ENCODE assay signal across 8 cellular contexts in genomic region chr14:95156153-95156764, GRCh38. TPM values are rescaled to one million over a fixed set of nuclear protein-coding genes. Genes with fewer than 3 reads are reported as not detected.
DNase-seq lines count a peak whose midpoint lies in the region; ATAC-seq, FAIRE-seq and TF ChIP-seq lines count a peak whose summit lies in the region.

No MANE protein-coding gene starts in this region.

- peak overlapping the region; percentile 45; the same call in 1 of the 2 replicates for H3K27ac ChIP-seq in ACC112 (ENCODE audit: low read depth, low read length)
- H3K27ac ChIP-seq in esophagus muscularis mucosa (replicated peaks in 1 of 4) = peak overlapping the region; percentile 95 to 97 (median 96)
- H3K27ac ChIP-seq in ovary = peak overlapping the region; percentile 91 to 93

- H3K4me3 ChIP-seq in ACC112 (ENCODE audit: low read depth, low read length) = peak overlapping the region; percentile 76
- H3K4me3 ChIP-seq in esophagus muscularis mucosa = peak overlapping the region; percentile 71 to 96 (median 82)
- peak overlapping the region; percentile 91 for H3K4me3 ChIP-seq in ovary

- intact Hi-C loops in esophagus muscularis mucosa (cut with DNase I) = no loop called here
- intact Hi-C loops in ovary (cut with DNase I) = loop anchor here in 1 of 4 donors (5.0 kb wide), 1 partner anchor 376 kb away; no protein-coding TSS in a partner anchor

- peaks cover 20% of the 10 kb centered on the region for H3K4me1 ChIP-seq in ACC112 (ENCODE audit: control insufficient read depth, insufficient read depth, low read length, unreplicated experiment)
- H3K4me1 ChIP-seq in esophagus muscularis mucosa = peaks cover 31 to 59% (median 56%) of the 10 kb centered on the region in 4 donors
- H3K4me1 ChIP-seq in ovary (ENCODE audit: insufficient read depth) = peaks cover 16% of the 10 kb centered on the region

- 4% methylated on average over 11 of the region's 15 CpGs for WGBS in esophagus muscularis mucosa
- WGBS in ovary, 3 donors = 2 to 3% (median 2%) methylated on average over 15 of the region's 15 CpGs

- peaks cover 58% of the 10 kb centered on the region for H3K79me2 ChIP-seq in ACC112 (ENCODE audit: control insufficient read depth, insufficient read depth, low read length, unreplicated experiment)

- TF ChIP-seq POLR2A in esophagus muscularis mucosa (IDR thresholded peaks at IDR 0.05; ENCODE audit: low read depth) = no peak
- TF ChIP-seq POLR2A in ovary (IDR thresholded peaks at IDR 0.05) = no peak

- DNase-seq in GM19239 (ENCODE audit: insufficient read length, low spot score) = peak; percentile 7
- no peak for DNase-seq in esophagus muscularis mucosa (ENCODE audit: extremely low spot score)
- DNase-seq in ovary = no peak
- DNase-seq in HuH-7 (ENCODE audit: low spot score) = no peak

- ATAC-seq in SK-N-SH treated with all-trans-retinoic acid at 6 μM for 48 hours (peak; percentile 14), GM18907 (IDR thresholded peaks at IDR 0.05; ENCODE audit: unreplicated experiment) (no peak), HG03159 (IDR thresholded peaks at IDR 0.05; ENCODE audit: unreplicated experiment) (no peak)

- H3K9me3 ChIP-seq in esophagus muscularis mucosa = no peaks in the 10 kb centered on the region
- no peaks in the 10 kb centered on the region for H3K9me3 ChIP-seq in ovary

- H3K27me3 ChIP-seq in ACC112 (ENCODE audit: insufficient read depth, low read length) = no peaks in the 10 kb centered on the region
- no peaks in the 10 kb centered on the region for H3K27me3 ChIP-seq in esophagus muscularis mucosa
- H3K27me3 ChIP-seq in ovary = no peaks in the 10 kb centered on the region

- peak overlapping the region; percentile 85 for H2AFZ ChIP-seq in ACC112 (ENCODE audit: low read length, unreplicated experiment)

- no peaks in the 10 kb centered on the region for H3K36me3 ChIP-seq in ACC112 (ENCODE audit: insufficient read depth, low read length)
- no peaks in the 10 kb centered on the region for H3K36me3 ChIP-seq in esophagus muscularis mucosa
- no peaks in the 10 kb centered on the region for H3K36me3 ChIP-seq in ovary

- peak; percentile 86 for FAIRE-seq in GM19239 (lab: Jason Lieb, UNC)

- no peak for TF ChIP-seq EP300 in esophagus muscularis mucosa (IDR thresholded peaks at IDR 0.05)
- no peak for TF ChIP-seq EP300 in ovary (IDR thresholded peaks at IDR 0.05)

- TF ChIP-seq CTCF in esophagus muscularis mucosa (IDR thresholded peaks at IDR 0.05) (no peak), ovary (IDR thresholded peaks at IDR 0.05) (no peak)

TF ChIP-seq in SK-N-SH treated with all-trans-retinoic acid at 6 μM for 48 hours, 23 proteins besides CTCF, POLR2A, EP300 and RAD21:
- no peak for TF ChIP-seq SNAI2 (CRISPR knock-in tag; IDR thresholded peaks at IDR 0.05)
- no peak for TF ChIP-seq ZFP3 (CRISPR knock-in tag; IDR thresholded peaks at IDR 0.05)
- TF ChIP-seq BACH2 (CRISPR knock-in tag; IDR thresholded peaks at IDR 0.05; ENCODE audit: borderline replicate concordance) = no peak
- no peak for TF ChIP-seq ZNF8 (CRISPR knock-in tag; IDR thresholded peaks at IDR 0.05)
- no peak for TF ChIP-seq ISL1 (CRISPR knock-in tag; IDR thresholded peaks at IDR 0.05)
- TF ChIP-seq ZNF70 (CRISPR knock-in tag; IDR thresholded peaks at IDR 0.05) = no peak
- no peak for TF ChIP-seq CSRNP3 (CRISPR knock-in tag; IDR thresholded peaks at IDR 0.05)
- no peak for TF ChIP-seq OSR1 (CRISPR knock-in tag; IDR thresholded peaks at IDR 0.05)
- no peak for TF ChIP-seq TOX (CRISPR knock-in tag; IDR thresholded peaks at IDR 0.05; ENCODE audit: borderline replicate concordance)
- no peak for TF ChIP-seq ZFP30 (CRISPR knock-in tag; IDR thresholded peaks at IDR 0.05)
- TF ChIP-seq GLIS3 (CRISPR knock-in tag; IDR thresholded peaks at IDR 0.05) = no peak
- TF ChIP-seq ESRRG (CRISPR knock-in tag; IDR thresholded peaks at IDR 0.05) = no peak
- no peak for TF ChIP-seq ZC3H10 (CRISPR knock-in tag; IDR thresholded peaks at IDR 0.05)
- TF ChIP-seq CREB5 (CRISPR knock-in tag; IDR thresholded peaks at IDR 0.05; ENCODE audit: low read depth) = no peak
- TF ChIP-seq ZNF565 (CRISPR knock-in tag; conservative IDR thresholded peaks at IDR 0.05; ENCODE audit: low read depth) = no peak
- TF ChIP-seq POU6F1 (CRISPR knock-in tag; IDR thresholded peaks at IDR 0.05; ENCODE audit: borderline replicate concordance, low read depth) = no peak
- no peak for TF ChIP-seq TSHZ2 (CRISPR knock-in tag; IDR thresholded peaks at IDR 0.05)
- no peak for TF ChIP-seq ARNTL (CRISPR knock-in tag; IDR thresholded peaks at IDR 0.05; ENCODE audit: borderline replicate concordance, low read depth)
- no peak for TF ChIP-seq PPARA (CRISPR knock-in tag; IDR thresholded peaks at IDR 0.05; ENCODE audit: borderline replicate concordance)
- no peak for TF ChIP-seq TCF4 (CRISPR knock-in tag; IDR thresholded peaks at IDR 0.05; ENCODE audit: borderline replicate concordance)

RNA-seq across cellular contexts. Expression of gene DICER1, which starts 1.1 kb away (rescaled TPM):
- 10 to 100 TPM; 43.9 to 72.2 (median 58.4) TPM for total RNA-seq in esophagus muscularis mucosa
- 10 to 100 TPM; 37.1 to 54.7 (median 50.1) TPM for total RNA-seq in ovary
- 10 to 100 TPM in 1 of 2 donors, 1 to 10 TPM in 1; 9.6 to 21.5 TPM for polyA plus RNA-seq in ovary

Comparison
In these comparisons a context has a peak if more than half of its experiments do, and no peak if none do; other contexts are left out.
1. H3K27ac ChIP-seq: peak in every context shown above with its lines; median percentile 96 in esophagus muscularis mucosa; 92 in ovary; 45 in ACC112.